14 cellular contexts compared by ENCODE assay signal in genomic region chr11:115146425-115146824, GRCh38.
"Had no signal": no experiment of that assay in that cellular context is flagged by ENCODE, and none has a peak within 500 bp of the region (broad histone marks: within the 10 kb centered on the region; RNA-seq: fewer than 3 reads in every experiment).

No MANE protein-coding gene starts in this region.

- H3K4me3 Mint-ChIP-seq: activated B cell treated with CpG ODN at 0.5 μM for 24 hours; natural killer cell treated with Interleukin-12 subunit alpha and Interleukin-12 subunit beta and Interleukin-15 and Interleukin-18, amount 100 ng/mL, for 72 hours had no signal

- DNase-seq: activated B cell treated with CpG ODN at 0.5 μM for 24 hours; activated CD4-positive, alpha-beta T cell treated with anti-CD3 and anti-CD28 coated beads, Interleukin-2, amount 50 U/mL, for 1 hour; activated naive CD4-positive, alpha-beta T cell treated with Interleukin-2 at 50 U/mL for 16 hours; adrenal gland; central memory CD4-positive, alpha-beta T cell; cortex of kidney; effector CD4-positive, alpha-beta T cell; esophagus squamous epithelium; kidney glomerular epithelial cell; nucleus accumbens; posterior cingulate gyrus; stimulated activated naive CD4-positive, alpha-beta T cell; tibial artery had no signal

- H3K4me1 ChIP-seq: adrenal gland, esophagus squamous epithelium, tibial artery had no signal

- H3K27ac Mint-ChIP-seq: activated B cell treated with CpG ODN at 0.5 μM for 24 hours; natural killer cell treated with Interleukin-12 subunit alpha and Interleukin-12 subunit beta and Interleukin-15 and Interleukin-18, amount 100 ng/mL, for 72 hours had no signal

- H3K36me3 Mint-ChIP-seq: natural killer cell treated with Interleukin-12 subunit alpha and Interleukin-12 subunit beta and Interleukin-15 and Interleukin-18, amount 100 ng/mL, for 72 hours had no signal

- H3K9me3 ChIP-seq: adrenal gland, esophagus squamous epithelium, tibial artery had no signal

- H3K27me3 ChIP-seq: adrenal gland, esophagus squamous epithelium had no signal

- H3K4me1 Mint-ChIP-seq: activated B cell treated with CpG ODN at 0.5 μM for 24 hours had no signal

- H3K4me3 ChIP-seq: adrenal gland, esophagus squamous epithelium, tibial artery had no signal

- H3K36me3 ChIP-seq: adrenal gland, esophagus squamous epithelium, tibial artery had no signal

- H3K27ac ChIP-seq: adrenal gland, esophagus squamous epithelium, tibial artery had no signal
